ENCODE assay signal across 37 cellular contexts in genomic region chr11:59542142-59542810, GRCh38. TPM values are rescaled to one million over a fixed set of nuclear protein-coding genes. Genes with fewer than 3 reads are reported as not detected.
"Had no signal": no experiment of that assay in that cellular context is flagged by ENCODE, and none has a peak within 500 bp of the region (broad histone marks: within the 10 kb centered on the region; RNA-seq: fewer than 3 reads in every experiment).

No MANE protein-coding gene starts in this region.

- H3K36me3 ChIP-seq: ascending aorta, cardiac muscle cell, gastrocnemius medialis, right lobe of liver, uterus had no signal

- DNase-seq: activated CD4-positive, alpha-beta T cell treated with anti-CD3 and anti-CD28 coated beads for 4 hours; activated CD4-positive, alpha-beta T cell treated with anti-CD3 and anti-CD28 coated beads, Interleukin-2, amount 50 U/mL, for 4 hours; activated CD4-positive, CD25-positive, alpha-beta regulatory T cell; activated CD8-positive, alpha-beta memory T cell treated with anti-CD3 and anti-CD28 coated beads, Interleukin-2, amount 50 U/mL, for 4 hours; activated effector memory CD4-positive, alpha-beta T cell treated with anti-CD3 and anti-CD28 coated beads, Interleukin-2, amount 50 U/mL, for 16 hours; activated naive CD4-positive, alpha-beta T cell treated with anti-CD3 and anti-CD28 coated beads for 36 hours; activated naive CD8-positive, alpha-beta T cell treated with anti-CD3 and anti-CD28 coated beads for 36 hours; activated T-cell treated with anti-CD3 and anti-CD28 coated beads, Interleukin-2, amount 50 U/mL, for 1 hour; dorsolateral prefrontal cortex; effector memory CD4-positive, alpha-beta T cell; erythroblast; gastrocnemius medialis; glutamatergic neuron; left ventricle myocardium superior; mammary epithelial cell; naive thymus-derived CD4-positive, alpha-beta T cell; occipital lobe; posterior cingulate gyrus; right lobe of liver; stimulated activated CD4-positive, alpha-beta T cell treated with anti-CD3 and anti-CD28 coated beads, Interleukin-12 subunit alpha, Interleukin-12 subunit beta, amount 100 ng/mL, for 4 hours; stimulated activated CD4-positive, alpha-beta T cell treated with anti-CD3 and anti-CD28 coated beads, Interleukin-4, amount 100 ng/mL, for 24 hours; T-helper 2 cell; uterus had no signal

- H3K27ac Mint-ChIP-seq: activated naive CD4-positive, alpha-beta T cell treated with anti-CD3 and anti-CD28 coated beads for 36 hours; activated naive CD8-positive, alpha-beta T cell treated with anti-CD3 and anti-CD28 coated beads for 36 hours; activated T-helper 1 cell treated with anti-CD3 and anti-CD28 coated beads, Interleukin-12 subunit alpha, Interleukin-12 subunit beta, Interleukin-2, Interleukin-4 antibody, amounts not matched to agents 30 ng/mL and 10 ng/mL and 1 ng/mL, durations not matched to agents 14 hours and 24 hours and 36 hours; naive thymus-derived CD4-positive, alpha-beta T cell; stimulated activated effector memory CD8-positive, alpha-beta T cell treated with anti-CD3 and anti-CD28 coated beads, Interleukin-12 subunit alpha, Interleukin-12 subunit beta, amount 100 ng/mL, for 72 hours; stimulated activated naive CD8-positive, alpha-beta T cell treated with anti-CD3 and anti-CD28 coated beads, Interleukin-15, Interleukin-2, amounts not matched to agents 100 ng/mL and 50 ng/mL, for 24 hours; type B pancreatic cell had no signal

- H3K36me3 Mint-ChIP-seq: activated naive CD8-positive, alpha-beta T cell treated with anti-CD3 and anti-CD28 coated beads for 36 hours; brain; naive thymus-derived CD4-positive, alpha-beta T cell; stimulated activated effector memory CD8-positive, alpha-beta T cell treated with anti-CD3 and anti-CD28 coated beads, Interleukin-12 subunit alpha, Interleukin-12 subunit beta, amount 100 ng/mL, for 72 hours; type B pancreatic cell had no signal

- H3K27me3 Mint-ChIP-seq: activated naive CD8-positive, alpha-beta T cell treated with anti-CD3 and anti-CD28 coated beads for 36 hours; brain; stimulated activated naive CD8-positive, alpha-beta T cell treated with anti-CD3 and anti-CD28 coated beads, Interleukin-15, Interleukin-2, amounts not matched to agents 100 ng/mL and 50 ng/mL, for 24 hours; type B pancreatic cell had no signal

- H3K9me3 Mint-ChIP-seq: activated naive CD4-positive, alpha-beta T cell treated with anti-CD3 and anti-CD28 coated beads for 36 hours; activated naive CD8-positive, alpha-beta T cell treated with anti-CD3 and anti-CD28 coated beads for 36 hours; activated T-helper 1 cell treated with anti-CD3 and anti-CD28 coated beads, Interleukin-12 subunit alpha, Interleukin-12 subunit beta, Interleukin-2, Interleukin-4 antibody, amounts not matched to agents 30 ng/mL and 10 ng/mL and 1 ng/mL, durations not matched to agents 14 hours and 24 hours and 36 hours; naive thymus-derived CD4-positive, alpha-beta T cell; neural crest cell; stimulated activated effector memory CD8-positive, alpha-beta T cell treated with anti-CD3 and anti-CD28 coated beads, Interleukin-12 subunit alpha, Interleukin-12 subunit beta, amount 100 ng/mL, for 72 hours; stimulated activated naive CD8-positive, alpha-beta T cell treated with anti-CD3 and anti-CD28 coated beads, Interleukin-15, Interleukin-2, amounts not matched to agents 100 ng/mL and 50 ng/mL, for 24 hours; type B pancreatic cell had no signal

- H3K27me3 ChIP-seq: ascending aorta, cardiac muscle cell, dorsolateral prefrontal cortex, gastrocnemius medialis, right lobe of liver, uterus had no signal

- H3K4me3 ChIP-seq: ascending aorta, cardiac muscle cell, coronary artery, dorsolateral prefrontal cortex, gastrocnemius medialis, right lobe of liver, skin epidermis, uterus had no signal

- H3K4me3 Mint-ChIP-seq: activated naive CD4-positive, alpha-beta T cell treated with anti-CD3 and anti-CD28 coated beads for 36 hours; activated naive CD8-positive, alpha-beta T cell treated with anti-CD3 and anti-CD28 coated beads for 36 hours; activated T-helper 1 cell treated with anti-CD3 and anti-CD28 coated beads, Interleukin-12 subunit alpha, Interleukin-12 subunit beta, Interleukin-2, Interleukin-4 antibody, amounts not matched to agents 30 ng/mL and 10 ng/mL and 1 ng/mL, durations not matched to agents 14 hours and 24 hours and 36 hours; brain; naive thymus-derived CD4-positive, alpha-beta T cell; neural crest cell; stimulated activated effector memory CD8-positive, alpha-beta T cell treated with anti-CD3 and anti-CD28 coated beads, Interleukin-12 subunit alpha, Interleukin-12 subunit beta, amount 100 ng/mL, for 72 hours; stimulated activated naive CD8-positive, alpha-beta T cell treated with anti-CD3 and anti-CD28 coated beads, Interleukin-15, Interleukin-2, amounts not matched to agents 100 ng/mL and 50 ng/mL, for 24 hours; type B pancreatic cell had no signal

- H3K9me3 ChIP-seq: ascending aorta, gastrocnemius medialis, right lobe of liver, uterus had no signal

- H3K27ac ChIP-seq: ascending aorta, cardiac muscle cell, coronary artery, dorsolateral prefrontal cortex, gastrocnemius medialis, right lobe of liver, skin epidermis, uterus had no signal

- H3K4me1 ChIP-seq: ascending aorta, gastrocnemius medialis, right lobe of liver, uterus had no signal

RNA-seq across cellular contexts. Expression of gene OR4D9, which starts 30.9 kb away (rescaled TPM):
- total RNA-seq: activated naive CD4-positive, alpha-beta T cell treated with anti-CD3 and anti-CD28 coated beads for 36 hours; activated naive CD8-positive, alpha-beta T cell treated with anti-CD3 and anti-CD28 coated beads for 36 hours; activated T-helper 1 cell treated with anti-CD3 and anti-CD28 coated beads, Interleukin-12 subunit alpha, Interleukin-12 subunit beta, Interleukin-2, Interleukin-4 antibody, amounts not matched to agents 30 ng/mL and 10 ng/mL and 1 ng/mL, durations not matched to agents 14 hours and 24 hours and 36 hours; ascending aorta; cardiac muscle cell; cerebellum; gastrocnemius medialis; left ventricle myocardium superior; mammary epithelial cell; naive thymus-derived CD4-positive, alpha-beta T cell; neural crest cell; occipital lobe; renal cortical epithelial cell; right lobe of liver; subcutaneous adipose tissue; uterus had no signal
- polyA plus RNA-seq: cardiac muscle cell; mammary epithelial cell; naive thymus-derived CD4-positive, alpha-beta T cell had no signal

RNA-seq across cellular contexts. Expression of gene OR4D11, which starts 38.9 kb away (rescaled TPM):
- total RNA-seq: activated naive CD4-positive, alpha-beta T cell treated with anti-CD3 and anti-CD28 coated beads for 36 hours; activated naive CD8-positive, alpha-beta T cell treated with anti-CD3 and anti-CD28 coated beads for 36 hours; activated T-helper 1 cell treated with anti-CD3 and anti-CD28 coated beads, Interleukin-12 subunit alpha, Interleukin-12 subunit beta, Interleukin-2, Interleukin-4 antibody, amounts not matched to agents 30 ng/mL and 10 ng/mL and 1 ng/mL, durations not matched to agents 14 hours and 24 hours and 36 hours; ascending aorta; cardiac muscle cell; cerebellum; dorsolateral prefrontal cortex; gastrocnemius medialis; left ventricle myocardium superior; mammary epithelial cell; naive thymus-derived CD4-positive, alpha-beta T cell; neural crest cell; occipital lobe; renal cortical epithelial cell; right lobe of liver; subcutaneous adipose tissue; uterus had no signal
- polyA plus RNA-seq: cardiac muscle cell; mammary epithelial cell; naive thymus-derived CD4-positive, alpha-beta T cell; thymus had no signal
